1 cellular context compared by ENCODE assay signal in the genomic region with DNA sequence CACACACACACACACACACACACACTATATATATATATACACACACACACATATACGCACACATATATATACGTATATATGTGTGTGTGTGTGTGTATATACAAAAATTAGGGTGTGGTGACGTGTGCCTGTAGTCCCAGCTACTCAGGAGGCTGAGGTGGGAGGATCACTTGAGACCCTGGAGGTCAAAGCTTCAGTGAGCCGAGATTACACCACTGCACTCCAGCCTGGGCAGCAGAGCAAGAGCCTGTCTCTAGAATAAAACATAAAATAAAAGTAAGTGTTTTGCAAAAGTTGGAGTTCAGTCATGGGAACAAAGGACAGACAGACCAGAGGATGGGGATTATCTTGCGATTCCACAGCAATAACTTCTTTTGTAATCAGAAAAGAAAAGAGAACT.
TF ChIP-seq lines count a peak whose summit lies in the region.

No MANE protein-coding gene starts in this region.

TF ChIP-seq in HepG2, 621 proteins besides CTCF, POLR2A, EP300 and RAD21 (continues in another document):
- TF ChIP-seq ZNF235 (CRISPR knock-in tag; IDR thresholded peaks at IDR 0.05; ENCODE audit: borderline replicate concordance): no peak
- TF ChIP-seq MTF2 (CRISPR knock-in tag; IDR thresholded peaks at IDR 0.05; ENCODE audit: borderline replicate concordance): no peak
- TF ChIP-seq, protein P1, sequence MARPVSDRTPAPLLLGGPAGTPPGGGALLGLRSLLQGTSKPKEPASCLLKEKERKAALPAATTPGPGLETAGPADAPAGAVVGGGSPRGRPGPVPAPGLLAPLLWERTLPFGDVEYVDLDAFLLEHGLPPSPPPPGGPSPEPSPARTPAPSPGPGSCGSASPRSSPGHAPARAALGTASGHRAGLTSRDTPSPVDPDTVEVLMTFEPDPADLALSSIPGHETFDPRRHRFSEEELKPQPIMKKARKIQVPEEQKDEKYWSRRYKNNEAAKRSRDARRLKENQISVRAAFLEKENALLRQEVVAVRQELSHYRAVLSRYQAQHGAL (CRISPR knock-in tag; IDR thresholded peaks at IDR 0.05; ENCODE audit: not compliant biosample characterization): no peak
- TF ChIP-seq, protein P2, sequence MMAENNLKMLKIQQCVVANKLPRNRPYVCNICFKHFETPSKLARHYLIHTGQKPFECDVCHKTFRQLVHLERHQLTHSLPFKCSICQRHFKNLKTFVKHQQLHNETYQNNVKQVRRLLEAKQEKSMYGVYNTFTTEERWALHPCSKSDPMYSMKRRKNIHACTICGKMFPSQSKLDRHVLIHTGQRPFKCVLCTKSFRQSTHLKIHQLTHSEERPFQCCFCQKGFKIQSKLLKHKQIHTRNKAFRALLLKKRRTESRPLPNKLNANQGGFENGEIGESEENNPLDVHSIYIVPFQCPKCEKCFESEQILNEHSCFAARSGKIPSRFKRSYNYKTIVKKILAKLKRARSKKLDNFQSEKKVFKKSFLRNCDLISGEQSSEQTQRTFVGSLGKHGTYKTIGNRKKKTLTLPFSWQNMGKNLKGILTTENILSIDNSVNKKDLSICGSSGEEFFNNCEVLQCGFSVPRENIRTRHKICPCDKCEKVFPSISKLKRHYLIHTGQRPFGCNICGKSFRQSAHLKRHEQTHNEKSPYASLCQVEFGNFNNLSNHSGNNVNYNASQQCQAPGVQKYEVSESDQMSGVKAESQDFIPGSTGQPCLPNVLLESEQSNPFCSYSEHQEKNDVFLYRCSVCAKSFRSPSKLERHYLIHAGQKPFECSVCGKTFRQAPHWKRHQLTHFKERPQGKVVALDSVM (CRISPR knock-in tag; IDR thresholded peaks at IDR 0.05): peak; percentile 97
- TF ChIP-seq, protein P3, sequence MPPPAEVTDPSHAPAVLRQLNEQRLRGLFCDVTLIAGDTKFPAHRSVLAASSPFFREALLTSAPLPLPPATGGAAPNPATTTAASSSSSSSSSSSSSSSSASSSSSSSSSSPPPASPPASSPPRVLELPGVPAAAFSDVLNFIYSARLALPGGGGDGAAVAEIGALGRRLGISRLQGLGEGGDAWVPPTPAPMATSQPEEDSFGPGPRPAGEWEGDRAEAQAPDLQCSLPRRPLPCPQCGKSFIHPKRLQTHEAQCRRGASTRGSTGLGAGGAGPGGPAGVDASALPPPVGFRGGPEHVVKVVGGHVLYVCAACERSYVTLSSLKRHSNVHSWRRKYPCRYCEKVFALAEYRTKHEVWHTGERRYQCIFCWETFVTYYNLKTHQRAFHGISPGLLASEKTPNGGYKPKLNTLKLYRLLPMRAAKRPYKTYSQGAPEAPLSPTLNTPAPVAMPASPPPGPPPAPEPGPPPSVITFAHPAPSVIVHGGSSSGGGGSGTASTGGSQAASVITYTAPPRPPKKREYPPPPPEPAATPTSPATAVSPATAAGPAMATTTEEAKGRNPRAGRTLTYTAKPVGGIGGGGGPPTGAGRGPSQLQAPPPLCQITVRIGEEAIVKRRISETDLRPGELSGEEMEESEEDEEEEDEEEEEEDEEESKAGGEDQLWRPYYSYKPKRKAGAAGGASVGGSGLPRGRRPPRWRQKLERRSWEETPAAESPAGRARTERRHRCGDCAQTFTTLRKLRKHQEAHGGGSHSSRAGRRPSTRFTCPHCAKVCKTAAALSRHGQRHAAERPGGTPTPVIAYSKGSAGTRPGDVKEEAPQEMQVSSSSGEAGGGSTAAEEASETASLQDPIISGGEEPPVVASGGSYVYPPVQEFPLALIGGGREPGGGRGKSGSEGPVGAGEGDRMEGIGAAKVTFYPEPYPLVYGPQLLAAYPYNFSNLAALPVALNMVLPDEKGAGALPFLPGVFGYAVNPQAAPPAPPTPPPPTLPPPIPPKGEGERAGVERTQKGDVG (CRISPR knock-in tag; IDR thresholded peaks at IDR 0.05; ENCODE audit: borderline replicate concordance): no peak
- no peak for TF ChIP-seq ZSCAN30 (CRISPR knock-in tag; IDR thresholded peaks at IDR 0.05)
- no peak for TF ChIP-seq ZFAT (CRISPR knock-in tag; conservative IDR thresholded peaks at IDR 0.05)
- TF ChIP-seq, protein P4, sequence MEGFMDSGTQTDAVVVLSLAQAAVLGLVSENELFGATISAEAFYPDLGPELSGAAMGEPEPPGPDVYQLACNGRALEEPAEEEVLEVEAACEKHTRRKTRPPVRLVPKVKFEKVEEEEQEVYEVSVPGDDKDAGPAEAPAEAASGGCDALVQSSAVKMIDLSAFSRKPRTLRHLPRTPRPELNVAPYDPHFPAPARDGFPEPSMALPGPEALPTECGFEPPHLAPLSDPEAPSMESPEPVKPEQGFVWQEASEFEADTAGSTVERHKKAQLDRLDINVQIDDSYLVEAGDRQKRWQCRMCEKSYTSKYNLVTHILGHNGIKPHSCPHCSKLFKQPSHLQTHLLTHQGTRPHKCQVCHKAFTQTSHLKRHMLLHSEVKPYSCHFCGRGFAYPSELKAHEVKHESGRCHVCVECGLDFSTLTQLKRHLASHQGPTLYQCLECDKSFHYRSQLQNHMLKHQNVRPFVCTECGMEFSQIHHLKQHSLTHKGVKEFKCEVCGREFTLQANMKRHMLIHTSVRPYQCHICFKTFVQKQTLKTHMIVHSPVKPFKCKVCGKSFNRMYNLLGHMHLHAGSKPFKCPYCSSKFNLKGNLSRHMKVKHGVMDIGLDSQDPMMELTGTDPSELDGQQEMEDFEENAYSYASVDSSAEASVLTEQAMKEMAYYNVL (CRISPR knock-in tag; IDR thresholded peaks at IDR 0.05; ENCODE audit: borderline replicate concordance): no peak
- TF ChIP-seq GZF1 (CRISPR knock-in tag; IDR thresholded peaks at IDR 0.05): no peak
- no peak for TF ChIP-seq ZNF589 (CRISPR knock-in tag; conservative IDR thresholded peaks at IDR 0.05)
- no peak for TF ChIP-seq ZNF713 (CRISPR knock-in tag; IDR thresholded peaks at IDR 0.05)
- TF ChIP-seq FOXP1 (IDR thresholded peaks at IDR 0.05): no peak
- no peak for TF ChIP-seq FOXP1 (CRISPR knock-in tag; IDR thresholded peaks at IDR 0.05)
- no peak for TF ChIP-seq ZNF549 (CRISPR knock-in tag; IDR thresholded peaks at IDR 0.05)
- TF ChIP-seq SRSF4 (IDR thresholded peaks at IDR 0.05; ENCODE audit: low read depth, low read length, poor library complexity, severe bottlenecking): no peak
- no peak for TF ChIP-seq SSRP1 (CRISPR knock-in tag; IDR thresholded peaks at IDR 0.05)
- TF ChIP-seq, protein P5, sequence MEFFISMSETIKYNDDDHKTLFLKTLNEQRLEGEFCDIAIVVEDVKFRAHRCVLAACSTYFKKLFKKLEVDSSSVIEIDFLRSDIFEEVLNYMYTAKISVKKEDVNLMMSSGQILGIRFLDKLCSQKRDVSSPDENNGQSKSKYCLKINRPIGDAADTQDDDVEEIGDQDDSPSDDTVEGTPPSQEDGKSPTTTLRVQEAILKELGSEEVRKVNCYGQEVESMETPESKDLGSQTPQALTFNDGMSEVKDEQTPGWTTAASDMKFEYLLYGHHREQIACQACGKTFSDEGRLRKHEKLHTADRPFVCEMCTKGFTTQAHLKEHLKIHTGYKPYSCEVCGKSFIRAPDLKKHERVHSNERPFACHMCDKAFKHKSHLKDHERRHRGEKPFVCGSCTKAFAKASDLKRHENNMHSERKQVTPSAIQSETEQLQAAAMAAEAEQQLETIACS (CRISPR knock-in tag; IDR thresholded peaks at IDR 0.05): no peak
- TF ChIP-seq ONECUT2 (CRISPR knock-in tag; IDR thresholded peaks at IDR 0.05): no peak
- no peak for TF ChIP-seq PHF5A (CRISPR knock-in tag; IDR thresholded peaks at IDR 0.05; ENCODE audit: low read depth, unreplicated experiment)
- TF ChIP-seq, protein P6, sequence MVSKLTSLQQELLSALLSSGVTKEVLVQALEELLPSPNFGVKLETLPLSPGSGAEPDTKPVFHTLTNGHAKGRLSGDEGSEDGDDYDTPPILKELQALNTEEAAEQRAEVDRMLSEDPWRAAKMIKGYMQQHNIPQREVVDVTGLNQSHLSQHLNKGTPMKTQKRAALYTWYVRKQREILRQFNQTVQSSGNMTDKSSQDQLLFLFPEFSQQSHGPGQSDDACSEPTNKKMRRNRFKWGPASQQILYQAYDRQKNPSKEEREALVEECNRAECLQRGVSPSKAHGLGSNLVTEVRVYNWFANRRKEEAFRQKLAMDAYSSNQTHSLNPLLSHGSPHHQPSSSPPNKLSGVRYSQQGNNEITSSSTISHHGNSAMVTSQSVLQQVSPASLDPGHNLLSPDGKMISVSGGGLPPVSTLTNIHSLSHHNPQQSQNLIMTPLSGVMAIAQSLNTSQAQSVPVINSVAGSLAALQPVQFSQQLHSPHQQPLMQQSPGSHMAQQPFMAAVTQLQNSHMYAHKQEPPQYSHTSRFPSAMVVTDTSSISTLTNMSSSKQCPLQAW (CRISPR knock-in tag; IDR thresholded peaks at IDR 0.05): no peak
- TF ChIP-seq, protein P7, sequence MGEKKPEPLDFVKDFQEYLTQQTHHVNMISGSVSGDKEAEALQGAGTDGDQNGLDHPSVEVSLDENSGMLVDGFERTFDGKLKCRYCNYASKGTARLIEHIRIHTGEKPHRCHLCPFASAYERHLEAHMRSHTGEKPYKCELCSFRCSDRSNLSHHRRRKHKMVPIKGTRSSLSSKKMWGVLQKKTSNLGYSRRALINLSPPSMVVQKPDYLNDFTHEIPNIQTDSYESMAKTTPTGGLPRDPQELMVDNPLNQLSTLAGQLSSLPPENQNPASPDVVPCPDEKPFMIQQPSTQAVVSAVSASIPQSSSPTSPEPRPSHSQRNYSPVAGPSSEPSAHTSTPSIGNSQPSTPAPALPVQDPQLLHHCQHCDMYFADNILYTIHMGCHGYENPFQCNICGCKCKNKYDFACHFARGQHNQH (CRISPR knock-in tag; IDR thresholded peaks at IDR 0.05): no peak
- TF ChIP-seq ZNF256 (CRISPR knock-in tag; conservative IDR thresholded peaks at IDR 0.05): no peak
- peak; percentile 49; the same call in 1 of the 2 replicates for TF ChIP-seq ZNF607 (CRISPR knock-in tag; IDR thresholded peaks at IDR 0.05; ENCODE audit: borderline replicate concordance)
- TF ChIP-seq HNRNPLL (IDR thresholded peaks at IDR 0.05; ENCODE audit: low read depth, low read length, poor library complexity, severe bottlenecking): no peak
- TF ChIP-seq ZNF326 (CRISPR knock-in tag; IDR thresholded peaks at IDR 0.05; ENCODE audit: borderline replicate concordance): no peak
- TF ChIP-seq RBAK (CRISPR knock-in tag; IDR thresholded peaks at IDR 0.05): no peak
- TF ChIP-seq BRD4 (CRISPR knock-in tag; IDR thresholded peaks at IDR 0.05): no peak
- no peak for TF ChIP-seq ZNF3 (CRISPR knock-in tag; IDR thresholded peaks at IDR 0.05)
- TF ChIP-seq IKZF4 (CRISPR knock-in tag; IDR thresholded peaks at IDR 0.05; ENCODE audit: borderline replicate concordance, low read depth, not compliant biosample characterization): no peak
- TF ChIP-seq ZNF143 (CRISPR knock-in tag; IDR thresholded peaks at IDR 0.05): no peak
- no peak for TF ChIP-seq ZNF816 (CRISPR knock-in tag; IDR thresholded peaks at IDR 0.05; ENCODE audit: borderline replicate concordance)
- TF ChIP-seq, protein P8, sequence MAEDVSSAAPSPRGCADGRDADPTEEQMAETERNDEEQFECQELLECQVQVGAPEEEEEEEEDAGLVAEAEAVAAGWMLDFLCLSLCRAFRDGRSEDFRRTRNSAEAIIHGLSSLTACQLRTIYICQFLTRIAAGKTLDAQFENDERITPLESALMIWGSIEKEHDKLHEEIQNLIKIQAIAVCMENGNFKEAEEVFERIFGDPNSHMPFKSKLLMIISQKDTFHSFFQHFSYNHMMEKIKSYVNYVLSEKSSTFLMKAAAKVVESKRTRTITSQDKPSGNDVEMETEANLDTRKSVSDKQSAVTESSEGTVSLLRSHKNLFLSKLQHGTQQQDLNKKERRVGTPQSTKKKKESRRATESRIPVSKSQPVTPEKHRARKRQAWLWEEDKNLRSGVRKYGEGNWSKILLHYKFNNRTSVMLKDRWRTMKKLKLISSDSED (CRISPR knock-in tag; IDR thresholded peaks at IDR 0.05): no peak
- no peak for TF ChIP-seq ZSCAN12 (CRISPR knock-in tag; IDR thresholded peaks at IDR 0.05)
- TF ChIP-seq ZMYM3 (CRISPR knock-in tag; IDR thresholded peaks at IDR 0.05): peak; percentile 26; the same call in 1 of the 2 replicates
- no peak for TF ChIP-seq ZNF792 (CRISPR knock-in tag; IDR thresholded peaks at IDR 0.05)
- TF ChIP-seq, protein P9, sequence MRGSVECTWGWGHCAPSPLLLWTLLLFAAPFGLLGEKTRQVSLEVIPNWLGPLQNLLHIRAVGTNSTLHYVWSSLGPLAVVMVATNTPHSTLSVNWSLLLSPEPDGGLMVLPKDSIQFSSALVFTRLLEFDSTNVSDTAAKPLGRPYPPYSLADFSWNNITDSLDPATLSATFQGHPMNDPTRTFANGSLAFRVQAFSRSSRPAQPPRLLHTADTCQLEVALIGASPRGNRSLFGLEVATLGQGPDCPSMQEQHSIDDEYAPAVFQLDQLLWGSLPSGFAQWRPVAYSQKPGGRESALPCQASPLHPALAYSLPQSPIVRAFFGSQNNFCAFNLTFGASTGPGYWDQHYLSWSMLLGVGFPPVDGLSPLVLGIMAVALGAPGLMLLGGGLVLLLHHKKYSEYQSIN (CRISPR knock-in tag; IDR thresholded peaks at IDR 0.05; ENCODE audit: borderline replicate concordance): no peak
- TF ChIP-seq, protein P10, sequence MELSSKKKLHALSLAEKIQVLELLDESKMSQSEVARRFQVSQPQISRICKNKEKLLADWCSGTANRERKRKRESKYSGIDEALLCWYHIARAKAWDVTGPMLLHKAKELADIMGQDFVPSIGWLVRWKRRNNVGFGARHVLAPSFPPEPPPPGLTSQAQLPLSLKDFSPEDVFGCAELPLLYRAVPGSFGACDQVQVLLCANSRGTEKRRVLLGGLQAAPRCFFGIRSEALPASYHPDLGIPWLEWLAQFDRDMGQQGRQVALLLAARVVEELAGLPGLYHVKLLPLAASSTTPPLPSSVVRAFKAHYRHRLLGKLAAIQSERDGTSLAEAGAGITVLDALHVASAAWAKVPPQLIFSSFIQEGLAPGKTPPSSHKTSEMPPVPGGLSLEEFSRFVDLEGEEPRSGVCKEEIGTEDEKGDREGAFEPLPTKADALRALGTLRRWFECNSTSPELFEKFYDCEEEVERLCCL (CRISPR knock-in tag; IDR thresholded peaks at IDR 0.05; ENCODE audit: borderline replicate concordance): no peak
- TF ChIP-seq STAG1 (CRISPR knock-in tag; IDR thresholded peaks at IDR 0.05): no peak
- no peak for TF ChIP-seq ZNF614 (CRISPR knock-in tag; IDR thresholded peaks at IDR 0.05; ENCODE audit: borderline replicate concordance)
- TF ChIP-seq NFATC3 (CRISPR knock-in tag; IDR thresholded peaks at IDR 0.05): no peak
- TF ChIP-seq, protein P11, sequence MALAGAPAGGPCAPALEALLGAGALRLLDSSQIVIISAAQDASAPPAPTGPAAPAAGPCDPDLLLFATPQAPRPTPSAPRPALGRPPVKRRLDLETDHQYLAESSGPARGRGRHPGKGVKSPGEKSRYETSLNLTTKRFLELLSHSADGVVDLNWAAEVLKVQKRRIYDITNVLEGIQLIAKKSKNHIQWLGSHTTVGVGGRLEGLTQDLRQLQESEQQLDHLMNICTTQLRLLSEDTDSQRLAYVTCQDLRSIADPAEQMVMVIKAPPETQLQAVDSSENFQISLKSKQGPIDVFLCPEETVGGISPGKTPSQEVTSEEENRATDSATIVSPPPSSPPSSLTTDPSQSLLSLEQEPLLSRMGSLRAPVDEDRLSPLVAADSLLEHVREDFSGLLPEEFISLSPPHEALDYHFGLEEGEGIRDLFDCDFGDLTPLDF (CRISPR knock-in tag; IDR thresholded peaks at IDR 0.05): no peak
- TF ChIP-seq ELF1 (CRISPR knock-in tag; IDR thresholded peaks at IDR 0.05): no peak
- peak; percentile 23; the same call in 1 of the 2 replicates for TF ChIP-seq ZNF460 (CRISPR knock-in tag; IDR thresholded peaks at IDR 0.05; ENCODE audit: borderline replicate concordance)
- TF ChIP-seq, protein P12, sequence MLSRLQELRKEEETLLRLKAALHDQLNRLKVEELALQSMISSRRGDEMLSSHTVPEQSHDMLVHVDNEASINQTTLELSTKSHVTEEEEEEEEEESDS (CRISPR knock-in tag; IDR thresholded peaks at IDR 0.05; ENCODE audit: borderline replicate concordance): no peak
- no peak for TF ChIP-seq SIN3A (IDR thresholded peaks at IDR 0.05; ENCODE audit: borderline replicate concordance, low read depth, low read length)
- TF ChIP-seq TBP (CRISPR knock-in tag; IDR thresholded peaks at IDR 0.05): no peak
- TF ChIP-seq MTF1 (CRISPR knock-in tag; IDR thresholded peaks at IDR 0.05): no peak
- peak; percentile 85 for TF ChIP-seq ZNF121 (CRISPR knock-in tag; IDR thresholded peaks at IDR 0.05)
- TF ChIP-seq ZNF20 (CRISPR knock-in tag; IDR thresholded peaks at IDR 0.05): no peak
